ENCODE assay signal across 8 cellular contexts in the genomic region with DNA sequence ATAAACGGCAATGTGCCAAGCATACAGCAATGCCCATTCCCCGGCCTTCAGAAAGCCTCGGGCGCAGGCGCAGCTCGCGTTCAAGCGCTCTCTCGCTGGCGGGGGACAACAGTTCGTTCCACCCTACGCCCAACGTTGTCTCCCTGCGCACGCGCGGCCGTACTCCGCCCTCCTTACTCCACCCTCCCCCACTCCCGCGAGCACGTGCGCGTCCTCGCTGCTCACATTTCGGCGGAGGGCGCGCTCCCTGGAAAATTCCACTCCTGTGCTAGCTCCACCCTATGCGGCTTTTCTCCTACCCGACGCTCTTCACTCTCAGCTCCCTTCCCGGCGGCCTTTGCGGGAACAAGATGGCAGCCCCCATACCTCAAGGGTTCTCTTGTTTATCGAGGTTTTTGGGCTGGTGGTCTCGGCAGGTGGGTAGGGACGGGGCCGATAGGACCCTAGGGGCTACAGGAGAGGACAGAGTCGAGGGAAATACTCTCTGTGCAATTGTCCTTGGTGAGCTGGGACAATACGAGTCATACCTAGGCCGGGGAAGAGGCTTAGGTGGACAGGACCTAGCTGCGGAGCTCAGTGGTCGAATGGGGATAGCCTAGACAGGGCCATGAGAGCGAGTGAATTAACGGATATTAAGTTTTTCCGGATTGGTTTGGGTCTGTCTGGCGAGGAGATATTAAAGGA. TPM values are rescaled to one million over a fixed set of nuclear protein-coding genes. Genes with fewer than 3 reads are reported as not detected.
DNase-seq lines count a peak whose midpoint lies in the region; ATAC-seq, FAIRE-seq and TF ChIP-seq lines count a peak whose summit lies in the region.
"Not testable (repeated sequence)": the region's sequence is repeated elsewhere in the genome, so short reads cannot be mapped to it uniquely, and the experiment has no call there.

Gene MRPL45 (plus strand): TSS at position 335 of the 684 bp plus-strand sequence. CDS start 16 bp downstream, at position 351.

- not testable (repeated sequence) for H3K9me3 ChIP-seq in small intestine (ENCODE audit: control insufficient read depth, low read depth)

- ATAC-seq in GM19023 (IDR thresholded peaks at IDR 0.05; ENCODE audit: unreplicated experiment) (peak; percentile 90), HG03196 (IDR thresholded peaks at IDR 0.05; ENCODE audit: unreplicated experiment) (peak; percentile 94), WTC11 (peak; percentile 95)

- H3K4me1 ChIP-seq in small intestine (ENCODE audit: control insufficient read depth in 2 of 2, insufficient read depth in 1 of 2, low read depth in 1 of 2, low read length in 1 of 2), result not testable (repeated sequence)

- not testable (repeated sequence) for FAIRE-seq in bronchial epithelial cell (lab: Jason Lieb, UNC); small intestine (lab: Jason Lieb, UNC)

- POLR2A ChIA-PET in WTC11 (lab: Charles Lee), result not testable (repeated sequence)

- peak within 1 kb of the TSS; percentile 55 to 85 for H3K27ac ChIP-seq in small intestine (ENCODE audit: low read depth in 1 of 2, low read length in 1 of 2)

- not testable (repeated sequence) for H3K9me3 Mint-ChIP-seq in WTC11

- peak within 1 kb of the TSS; percentile 99 for H3K27ac Mint-ChIP-seq in WTC11

- H3K36me3 Mint-ChIP-seq in WTC11, result peaks cover 14% of the 10 kb centered on the region

- not testable (repeated sequence) for TF ChIP-seq CTCF in WTC11 (IDR thresholded peaks at IDR 0.05); bronchial epithelial cell (IDR thresholded peaks at IDR 0.05; ENCODE audit: insufficient read depth, low read length, severe bottlenecking)

- H3K4me3 ChIP-seq in bronchial epithelial cell (ENCODE audit: low read depth, low read length) (peak within 1 kb of the TSS; percentile 53), small intestine (ENCODE audit: low read depth in 1 of 2, low read length in 2 of 2) (peak within 1 kb of the TSS; percentile 41 to 54)

- CTCF ChIA-PET in WTC11 (lab: Charles Lee), result interaction anchor here (0.6 to 1.5 kb wide), 2 partner anchors 25 to 28 kb away, joined by 3 to 6 read pairs; no protein-coding TSS in a partner anchor

- H3K4me1 Mint-ChIP-seq in WTC11, result not testable (repeated sequence)

- H3K4me3 Mint-ChIP-seq in WTC11, result peak within 1 kb of the TSS; percentile 98

- H3K27me3 Mint-ChIP-seq in WTC11 (ENCODE audit: low read depth), result not testable (repeated sequence)

- DNase-seq in AG08395 (ENCODE audit: low spot score), result peak; percentile 98
- peak; percentile 90 for DNase-seq in NCI-H226
- DNase-seq in WTC11 (ENCODE audit: low spot score), result peak; percentile 97
- DNase-seq in bronchial epithelial cell (ENCODE audit: low read depth), result peak; percentile 89
- peak; percentile 90 for DNase-seq in iPS-NIHi11 (ENCODE audit: low spot score)
- peak; percentile 97 for DNase-seq in small intestine

- 0 to 1% (median 1%) methylated on average over 45 to 48 of the region's 48 CpGs for WGBS in small intestine, 3 donors

- not testable (repeated sequence) for H3K27me3 ChIP-seq in bronchial epithelial cell (ENCODE audit: control insufficient read depth, insufficient read depth, low read length); small intestine (ENCODE audit: control insufficient read depth in 2 of 2, insufficient read depth in 2 of 2, low read length in 2 of 2)

- H3K36me3 ChIP-seq in bronchial epithelial cell (ENCODE audit: control insufficient read depth, insufficient read depth, low read length); small intestine (ENCODE audit: control insufficient read depth in 2 of 2, insufficient read depth in 2 of 2, low read length in 2 of 2): not testable (repeated sequence)

TF ChIP-seq in WTC11, 78 proteins besides CTCF, POLR2A, EP300 and RAD21:
- TF ChIP-seq USF2 (CRISPR knock-in tag; IDR thresholded peaks at IDR 0.05) (peak; percentile 75), USF1 (CRISPR knock-in tag; IDR thresholded peaks at IDR 0.05) (peak; percentile 76; the same call in 1 of the 2 replicates), ETV6 (CRISPR knock-in tag; IDR thresholded peaks at IDR 0.05) (0 out of 2 replicates have a peak, but pooled peaks have one; percentile 40), MAX (CRISPR knock-in tag; IDR thresholded peaks at IDR 0.05) (peak; percentile 67; the same call in 1 of the 2 replicates), FOXK1 (CRISPR knock-in tag; IDR thresholded peaks at IDR 0.05) (peak; percentile 38; the same call in 1 of the 2 replicates)

RNA-seq across cellular contexts. Expression of gene MRPL45, which starts in this region (rescaled TPM):
- total RNA-seq in WTC11 (2021) (60.3 to 63.3 TPM (median 61.1 TPM) in 3 replicates), bronchial epithelial cell (23.7 and 26.5 TPM in 2 replicates)
- polyA plus RNA-seq in small intestine, result 10 to 100 TPM; 30.8 to 48.9 (median 33.8) TPM

Comparison
In these comparisons a context has a peak if more than half of its experiments do, and no peak if none do; other contexts are left out.
1. Peak in every context shown above with its lines: DNase-seq, ATAC-seq, H3K4me3 ChIP-seq and H3K27ac ChIP-seq.